ENCODE assay signal across 15 cellular contexts in the genomic region with DNA sequence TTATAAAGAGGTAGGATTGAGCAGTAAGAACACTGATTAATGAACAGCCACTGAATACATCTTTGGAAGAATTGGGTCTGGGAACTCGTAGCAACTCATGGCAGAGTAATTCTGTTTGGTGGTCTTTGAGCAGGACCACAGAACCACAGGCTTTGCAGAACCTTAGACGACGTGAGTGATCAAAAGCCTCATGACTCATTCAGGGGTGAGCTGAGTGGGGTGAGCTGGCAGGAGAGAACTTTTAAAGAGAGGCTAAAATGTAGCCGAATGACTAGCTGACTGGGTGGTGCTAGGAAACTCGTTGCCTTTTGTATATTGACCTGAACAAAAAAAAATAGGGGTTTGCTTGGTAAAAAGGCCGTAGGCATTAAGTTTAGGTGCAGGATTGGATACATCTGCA.
DNase-seq lines count a peak whose midpoint lies in the region; ATAC-seq and TF ChIP-seq lines count a peak whose summit lies in the region.
"Had no signal": no experiment of that assay in that cellular context is flagged by ENCODE, and none has a peak within 500 bp of the region (broad histone marks: within the 10 kb centered on the region; RNA-seq: fewer than 3 reads in every experiment).

No MANE protein-coding gene starts in this region.

- no peak overlapping the region for H4K12ac ChIP-seq in trophoblast cell (ENCODE audit: low read depth, low read length)

- H3K4me1 ChIP-seq in GM23248 (ENCODE audit: insufficient read depth): peaks cover 41% of the 10 kb centered on the region
- peaks cover 2 to 8% of the 10 kb centered on the region in 2 experiments for H3K4me1 ChIP-seq in trophoblast cell (ENCODE audit: control insufficient read depth in 1 of 2, insufficient read depth in 2 of 2, low read length in 2 of 2)
- H3K4me1 ChIP-seq in prostate gland (replicated peaks): no peaks in the 10 kb centered on the region

- peak overlapping the region; percentile 98 for H2BK120ac ChIP-seq in trophoblast cell (ENCODE audit: insufficient read depth, low read length, poor library complexity)

- H2AFZ ChIP-seq in GM23248 (no peak overlapping the region), trophoblast cell (ENCODE audit: insufficient read depth, low read length, poor library complexity) (no peak overlapping the region)

- peak overlapping the region; percentile 26 for H2BK5ac ChIP-seq in trophoblast cell (ENCODE audit: low read depth, low read length, poor library complexity)

- H3K9me2 ChIP-seq in GM23248 (ENCODE audit: insufficient read depth): no peaks in the 10 kb centered on the region

- peaks cover 14% of the 10 kb centered on the region for H3K79me1 ChIP-seq in trophoblast cell (ENCODE audit: low read length)

- POLR2A ChIA-PET in RWPE1 (lab: Yijun Ruan, JAX; ENCODE audit: low non-redundant PET): no interaction called here

- H3K79me2 ChIP-seq in GM23248 (ENCODE audit: insufficient read depth) (no peaks in the 10 kb centered on the region), trophoblast cell (ENCODE audit: control insufficient read depth, insufficient read depth, low read length, poor library complexity) (no peaks in the 10 kb centered on the region)

- DNase-seq in GM23248 (peak; percentile 91), RWPE1 (ENCODE audit: low spot score) (peak; percentile 74), fibroblast of mammary gland (ENCODE audit: low read depth) (peak; percentile 88), trophoblast cell (no peak), SK-N-DZ (ENCODE audit: low spot score) (no peak), GDM1 (lab: John Stamatoyannopoulos, UW) (no peak), prostate gland (ENCODE audit: low spot score) (no peak)
- DNase-seq: activated naive CD8-positive, alpha-beta T cell treated with anti-CD3 and anti-CD28 coated beads, Interleukin-2, amount 50 U/mL, for 24 hours; CD4-positive, CD25-positive, alpha-beta regulatory T cell; NCI-H187 treated with DMSO at 0.1 percent for 48 hours; stimulated activated CD4-positive, alpha-beta T cell treated with anti-CD3 and anti-CD28 coated beads, Interleukin-12 subunit alpha, Interleukin-12 subunit beta, amount 100 ng/mL, for 4 hours; stimulated activated CD8-positive, alpha-beta memory T cell treated with anti-CD3 and anti-CD28 coated beads, Interleukin-4, amount 100 ng/mL, for 48 hours; T-helper 9 cell had no signal

- no peak for TF ChIP-seq POLR2A in prostate gland (IDR thresholded peaks at IDR 0.05)

- H3K9ac ChIP-seq in GM23248: no peak overlapping the region
- H3K9ac ChIP-seq in trophoblast cell (ENCODE audit: low read length): no peak overlapping the region

- H4K8ac ChIP-seq in trophoblast cell (ENCODE audit: low read depth, low read length): peak overlapping the region; percentile 77

- peak overlapping the region; percentile 87 for H2BK12ac ChIP-seq in trophoblast cell (ENCODE audit: low read length)

- no peak for ATAC-seq in HG03045 (IDR thresholded peaks at IDR 0.05; ENCODE audit: unreplicated experiment)
- ATAC-seq: activated naive CD8-positive, alpha-beta T cell treated with anti-CD3 and anti-CD28 coated beads, Interleukin-2, amount 50 U/mL, for 24 hours; natural killer cell treated with Interleukin-12 subunit alpha and Interleukin-12 subunit beta and Interleukin-15 and Interleukin-18, amount 100 ng/mL, for 72 hours had no signal

- no peaks in the 10 kb centered on the region for H3K27me3 ChIP-seq in GM23248 (replicated peaks; ENCODE audit: insufficient read depth)
- H3K27me3 ChIP-seq in trophoblast cell (ENCODE audit: insufficient read depth, low read length): no peaks in the 10 kb centered on the region
- H3K27me3 ChIP-seq in prostate gland (replicated peaks; ENCODE audit: insufficient read depth): no peaks in the 10 kb centered on the region

- H3K36me3 ChIP-seq in GM23248 (ENCODE audit: low read depth) (no peaks in the 10 kb centered on the region), trophoblast cell (ENCODE audit: control insufficient read depth in 1 of 2, insufficient read depth in 2 of 2, low read length in 2 of 2) (no peaks in the 10 kb centered on the region), prostate gland (no peaks in the 10 kb centered on the region)

- TF ChIP-seq CTCF in RWPE1 (conservative IDR thresholded peaks at IDR 0.05; ENCODE audit: low read depth) (no peak), fibroblast of mammary gland (conservative IDR thresholded peaks at IDR 0.05; ENCODE audit: control insufficient read depth, insufficient read depth, low read depth, low read length) (no peak), prostate gland (IDR thresholded peaks at IDR 0.05) (no peak)

- 18 to 22% methylated on average over 6 of the region's 6 CpGs for WGBS in GM23248 (ENCODE audit: low coverage in 1 of 2, low lambda C conversion rate in 2 of 2, missing lambda C conversion rate in 2 of 2), 2 experiments
- no CpG with 5 or more reads among the region's 6 CpGs for WGBS in trophoblast cell (ENCODE audit: extremely low coverage, insufficient coverage, insufficient read length)
- 80% methylated on average over 6 of the region's 6 CpGs for WGBS in prostate gland

- H3K9me3 ChIP-seq in GM23248 (ENCODE audit: low read depth): no peaks in the 10 kb centered on the region
- H3K9me3 ChIP-seq in trophoblast cell (ENCODE audit: insufficient read depth, low read depth, low read length): no peaks in the 10 kb centered on the region
- no peaks in the 10 kb centered on the region for H3K9me3 ChIP-seq in prostate gland

- in situ Hi-C loops in GM23248 (cut with MboI): no loop called here

- H4K20me1 ChIP-seq in GM23248 (ENCODE audit: insufficient read depth): no peaks in the 10 kb centered on the region

- no peak overlapping the region for H3K18ac ChIP-seq in trophoblast cell (ENCODE audit: low read length)

- H3K4me2 ChIP-seq in GM23248 (ENCODE audit: unreplicated experiment): peak overlapping the region; percentile 70
- H3K4me2 ChIP-seq in trophoblast cell (ENCODE audit: low read length): no peak overlapping the region

- no peak overlapping the region for H2AK5ac ChIP-seq in trophoblast cell (ENCODE audit: low read length)

- peak overlapping the region; percentile 83 for H4K91ac ChIP-seq in trophoblast cell (ENCODE audit: low read depth, low read length)

- intact Hi-C loops in prostate gland (cut with DNase I): no loop called here

- H3K27ac ChIP-seq in GM23248 (peak overlapping the region; percentile 30), RWPE1 (no peak overlapping the region), trophoblast cell (ENCODE audit: low read depth, low read length) (peak overlapping the region; percentile 85), prostate gland (no peak overlapping the region)

- peak overlapping the region; percentile 85 for H3K14ac ChIP-seq in trophoblast cell (ENCODE audit: low read length)

- CTCF ChIA-PET in RWPE1 (lab: Yijun Ruan, JAX): interaction anchor here (0.6 to 0.7 kb wide), 2 partner anchors 29 to 58 kb away, joined by 3 to 4 read pairs; no protein-coding TSS in a partner anchor

- H3F3A ChIP-seq in GM23248 (ENCODE audit: insufficient read depth): peaks cover 32% of the 10 kb centered on the region

- H3K4me3 ChIP-seq in GM23248 (no peak overlapping the region), fibroblast of mammary gland (ENCODE audit: control insufficient read depth, low read depth, low read length) (no peak overlapping the region), trophoblast cell (ENCODE audit: low read depth, low read length) (no peak overlapping the region), prostate gland (no peak overlapping the region)

- H3K23ac ChIP-seq in trophoblast cell (ENCODE audit: low read length): no peak overlapping the region

- H3K4ac ChIP-seq in trophoblast cell (ENCODE audit: low read depth, low read length): no peak overlapping the region

Comparison
In these comparisons a context has a peak if more than half of its experiments do, and no peak if none do; other contexts are left out.
1. DNase-seq: peak in GM23248 (single experiment), RWPE1 (single experiment) and fibroblast of mammary gland (single experiment); none in trophoblast cell (0 of 2), SK-N-DZ (single experiment), GDM1 (single experiment) and prostate gland (single experiment).
2. H3K27ac ChIP-seq: peak in GM23248 (single experiment) and trophoblast cell (single experiment); none in RWPE1 (single experiment) and prostate gland (0 of 2).